In the genomic region with DNA sequence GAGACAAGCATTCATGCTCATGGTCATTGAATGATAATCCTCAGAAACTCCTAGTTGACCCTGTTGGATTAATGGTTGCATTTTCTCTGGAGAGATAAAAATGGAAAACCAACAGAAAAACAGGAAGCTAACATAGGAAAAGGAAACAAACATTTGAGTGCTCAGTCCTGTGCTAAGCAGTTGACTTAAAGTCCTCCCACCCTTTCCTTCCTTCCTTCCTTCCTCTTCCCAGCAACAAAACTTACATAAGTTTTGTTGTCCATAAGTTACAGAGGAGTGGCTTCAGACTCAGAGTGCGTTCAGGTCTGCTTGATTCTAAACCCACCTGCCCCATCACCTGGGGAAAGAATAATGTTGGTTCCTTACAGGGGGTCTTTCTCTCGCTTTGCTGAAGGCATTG, we compare ENCODE assay signal across 25 cellular contexts.
"Had no signal": no experiment of that assay in that cellular context is flagged by ENCODE, and none has a peak within 500 bp of the region (broad histone marks: within the 10 kb centered on the region; RNA-seq: fewer than 3 reads in every experiment).

No MANE protein-coding gene starts in this region.

- DNase-seq: dermis blood vessel endothelial cell; effector memory CD4-positive, alpha-beta T cell; esophagus squamous epithelium; foreskin melanocyte; glutamatergic neuron; hypothalamus; immature natural killer cell; islet precursor cell; kidney glomerular epithelial cell; left colon; natural killer cell; pancreas; retina; stimulated activated CD4-positive, alpha-beta T cell treated with anti-CD3 and anti-CD28 coated beads, Interleukin-12 subunit alpha, Interleukin-12 subunit beta, amount 100 ng/mL, for 4 hours; stimulated activated CD4-positive, alpha-beta T cell treated with anti-CD3 and anti-CD28 coated beads, Interleukin-1b, Interleukin-23, amount 100 ng/mL, for 48 hours; stimulated activated CD4-positive, alpha-beta T cell treated with anti-CD3 and anti-CD28 coated beads, Interleukin-4, amount 100 ng/mL, for 1 hour; stimulated activated CD8-positive, alpha-beta memory T cell treated with anti-CD3 and anti-CD28 coated beads, Interleukin-4, amount 100 ng/mL, for 48 hours; stimulated activated naive CD4-positive, alpha-beta T cell; stimulated activated naive CD8-positive, alpha-beta T cell treated with anti-CD3 and anti-CD28 coated beads, Interleukin-15, amount 100 ng/mL, for 72 hours; trophoblast cell had no signal

- H3K4me3 ChIP-seq: coronary artery, esophagus squamous epithelium, lung, pancreas, smooth muscle cell, suprapubic skin had no signal

- H3K9me3 ChIP-seq: esophagus squamous epithelium, pancreas, suprapubic skin had no signal

- H3K27ac ChIP-seq: coronary artery, esophagus squamous epithelium, pancreas, suprapubic skin had no signal

- H3K27me3 ChIP-seq: esophagus squamous epithelium, pancreas, suprapubic skin had no signal

- H3K36me3 ChIP-seq: esophagus squamous epithelium, pancreas, suprapubic skin had no signal

- H3K4me1 ChIP-seq: esophagus squamous epithelium, pancreas, suprapubic skin had no signal

- H3K4me2 ChIP-seq: smooth muscle cell had no signal

- ATAC-seq: left colon; natural killer cell; pancreas; sciatic nerve; stimulated activated naive CD8-positive, alpha-beta T cell treated with anti-CD3 and anti-CD28 coated beads, Interleukin-15, amount 100 ng/mL, for 72 hours had no signal
